Comparison of ENCODE assay signal across 21 cellular contexts in genomic region chr7:151451156-151451555, GRCh38. TPM values are rescaled to one million over a fixed set of nuclear protein-coding genes. Genes with fewer than 3 reads are reported as not detected.
DNase-seq lines count a peak whose midpoint lies in the region; ATAC-seq and TF ChIP-seq lines count a peak whose summit lies in the region.
"Had no signal": no experiment of that assay in that cellular context is flagged by ENCODE, and none has a peak within 500 bp of the region (broad histone marks: within the 10 kb centered on the region; RNA-seq: fewer than 3 reads in every experiment).

No MANE protein-coding gene starts in this region.

- DNase-seq in cardiac septum (ENCODE audit: low spot score) = peak; percentile 51
- no peak for DNase-seq in Right ventricle myocardium superior
- peak; percentile 68 for DNase-seq in coronary artery (ENCODE audit: low spot score)
- DNase-seq in neuronal stem cell (ENCODE audit: low spot score) = no peak
- DNase-seq in upper lobe of right lung = peak; percentile 48
- DNase-seq in mesenchymal stem cell = no peak
- no peak for DNase-seq in stimulated activated CD4-positive, alpha-beta T cell treated with anti-CD3 and anti-CD28 coated beads, Interleukin-12 subunit alpha, Interleukin-12 subunit beta, amount 100 ng/mL, for 4 hours
- DNase-seq: C1 segment of cervical spinal cord; CD4-positive, alpha-beta memory T cell; COR-L47; GOT3; NCI-H1048; NCI-H1417; NCI-H1694; NCI-H2029 treated with DMSO at 0.1 percent for 48 hours; NCI-H526 treated with DMSO at 0.1 percent for 48 hours; SIG-M5 had no signal

- H3K36me3 ChIP-seq in neuronal stem cell (replicated peaks in 1 of 2; ENCODE audit: control insufficient read depth in 2 of 2, insufficient read depth in 2 of 2, low read length in 2 of 2) (no peaks in the 10 kb centered on the region), upper lobe of right lung (no peaks in the 10 kb centered on the region), mesenchymal stem cell (ENCODE audit: control insufficient read depth in 1 of 2, insufficient read depth in 2 of 2, low read depth in 1 of 2, low read length in 2 of 2) (no peaks in the 10 kb centered on the region)

- intact Hi-C loops in cardiac septum (cut with DNase I) (no loop called here), Right ventricle myocardium superior (cut with DNase I) (no loop called here), upper lobe of right lung (cut with DNase I) (no loop called here)

- H3K9me3 ChIP-seq in neuronal stem cell (replicated peaks in 1 of 2; ENCODE audit: control insufficient read depth in 2 of 2, insufficient read depth in 1 of 2, low read depth in 1 of 2, low read length in 2 of 2) = no peaks in the 10 kb centered on the region
- H3K9me3 ChIP-seq in upper lobe of right lung = no peaks in the 10 kb centered on the region
- H3K9me3 ChIP-seq in mesenchymal stem cell (ENCODE audit: control insufficient read depth, low read length) = no peaks in the 10 kb centered on the region

- no peak overlapping the region for H3K14ac ChIP-seq in neuronal stem cell (ENCODE audit: low read length)
- H3K14ac ChIP-seq in mesenchymal stem cell (ENCODE audit: low read length in 2 of 2) = no peak overlapping the region

- H3K27me3 ChIP-seq in neuronal stem cell (ENCODE audit: control insufficient read depth in 3 of 3, insufficient read depth in 3 of 3, low read depth in 1 of 3, low read length in 3 of 3) = peaks cover 0 to 18% (median 8%) of the 10 kb centered on the region in 3 experiments
- H3K27me3 ChIP-seq in upper lobe of right lung = no peaks in the 10 kb centered on the region
- peaks cover 0 to 12% of the 10 kb centered on the region in 2 experiments for H3K27me3 ChIP-seq in mesenchymal stem cell (ENCODE audit: control insufficient read depth in 1 of 2, insufficient read depth in 1 of 2, low read length in 2 of 2)

- no peaks in the 10 kb centered on the region for H3K79me1 ChIP-seq in neuronal stem cell (ENCODE audit: low read depth, low read length)
- no peaks in the 10 kb centered on the region for H3K79me1 ChIP-seq in mesenchymal stem cell (replicated peaks; ENCODE audit: low read length, poor library complexity, severe bottlenecking)

- H3K4me1 ChIP-seq in neuronal stem cell (ENCODE audit: control insufficient read depth in 2 of 2, insufficient read depth in 1 of 2, low read depth in 1 of 2, low read length in 2 of 2) (peaks cover 0 to 6% of the 10 kb centered on the region in 2 donors), upper lobe of right lung (peaks cover 5% of the 10 kb centered on the region), mesenchymal stem cell (ENCODE audit: control insufficient read depth, insufficient read depth, low read depth, low read length) (peaks cover 22% of the 10 kb centered on the region)

- H3K4ac ChIP-seq in neuronal stem cell (ENCODE audit: low read length) = no peak overlapping the region
- H3K4ac ChIP-seq in mesenchymal stem cell (ENCODE audit: low read depth in 1 of 2, low read length in 2 of 2) = no peak overlapping the region

- no peak overlapping the region for H2BK5ac ChIP-seq in neuronal stem cell (ENCODE audit: low read length)
- no peak overlapping the region for H2BK5ac ChIP-seq in mesenchymal stem cell (ENCODE audit: low read depth, low read length, poor library complexity, severe bottlenecking)

- H2BK15ac ChIP-seq in neuronal stem cell (ENCODE audit: low read length) (peak overlapping the region; percentile 89), mesenchymal stem cell (ENCODE audit: low read depth, poor library complexity, severe bottlenecking) (no peak overlapping the region)

- no peak overlapping the region for H2AFZ ChIP-seq in neuronal stem cell (ENCODE audit: low read length)
- H2AFZ ChIP-seq in mesenchymal stem cell (ENCODE audit: low read depth, low read length) = no peak overlapping the region

- H3K18ac ChIP-seq in neuronal stem cell (ENCODE audit: low read length) (no peak overlapping the region), mesenchymal stem cell (ENCODE audit: low read depth in 1 of 2, low read length in 2 of 2) (no peak overlapping the region)

- WGBS in neuronal stem cell (ENCODE audit: extremely low coverage in 2 of 2, insufficient read length in 2 of 2, insufficient replicate concordance in 1 of 2), 2 donors = no CpG with 5 or more reads among the region's 5 CpGs
- 93% methylated on average over 5 of the region's 5 CpGs for WGBS in mesenchymal stem cell

- TF ChIP-seq CTCF in coronary artery (IDR thresholded peaks at IDR 0.05) (no peak), upper lobe of right lung (IDR thresholded peaks at IDR 0.05) (no peak)

- no peak overlapping the region for H3K4me3 ChIP-seq in coronary artery
- no peak overlapping the region for H3K4me3 ChIP-seq in neuronal stem cell (ENCODE audit: low read length in 2 of 2)
- H3K4me3 ChIP-seq in upper lobe of right lung = no peak overlapping the region
- no peak overlapping the region for H3K4me3 ChIP-seq in mesenchymal stem cell (ENCODE audit: insufficient read depth in 1 of 2, low read depth in 1 of 2, low read length in 2 of 2)
- H3K4me3 ChIP-seq: SK-N-MC had no signal

- ATAC-seq in Right ventricle myocardium superior (ENCODE audit: poor library complexity) (no peak), upper lobe of right lung (no peak)
- ATAC-seq: HCT116 had no signal

- no peak overlapping the region for H2BK120ac ChIP-seq in neuronal stem cell (ENCODE audit: low read depth, low read length)
- H2BK120ac ChIP-seq in mesenchymal stem cell (ENCODE audit: low read depth, low read length) = no peak overlapping the region

- H3K4me2 ChIP-seq in neuronal stem cell (ENCODE audit: insufficient read depth, low read length, poor library complexity, severe bottlenecking) (no peak overlapping the region), mesenchymal stem cell (ENCODE audit: low read length, poor library complexity, severe bottlenecking) (no peak overlapping the region)

- no peak overlapping the region for H2BK12ac ChIP-seq in neuronal stem cell (ENCODE audit: low read length)
- H2BK12ac ChIP-seq in mesenchymal stem cell (ENCODE audit: low read length in 2 of 2) = no peak overlapping the region

- H3K9ac ChIP-seq in neuronal stem cell (ENCODE audit: low read depth, low read length, poor library complexity) (no peak overlapping the region), mesenchymal stem cell (ENCODE audit: low read length) (no peak overlapping the region)

- H3K23ac ChIP-seq in neuronal stem cell (ENCODE audit: low read depth, low read length, poor library complexity) (no peak overlapping the region), mesenchymal stem cell (ENCODE audit: low read length in 2 of 2) (no peak overlapping the region)

- H2AK5ac ChIP-seq in neuronal stem cell (ENCODE audit: low read depth, low read length) (no peak overlapping the region), mesenchymal stem cell (ENCODE audit: low read length, severe bottlenecking) (no peak overlapping the region)

- H4K91ac ChIP-seq in neuronal stem cell (ENCODE audit: low read depth, low read length, poor library complexity) = no peak overlapping the region
- H4K91ac ChIP-seq in mesenchymal stem cell (ENCODE audit: low read length) = no peak overlapping the region

- no peak overlapping the region for H4K8ac ChIP-seq in neuronal stem cell (ENCODE audit: low read depth, low read length)
- no peak overlapping the region for H4K8ac ChIP-seq in mesenchymal stem cell (ENCODE audit: low read length)

- H3K27ac ChIP-seq in coronary artery (no peak overlapping the region), neuronal stem cell (replicated peaks; ENCODE audit: low read length) (no peak overlapping the region), upper lobe of right lung (no peak overlapping the region), mesenchymal stem cell (ENCODE audit: low read length, poor library complexity, severe bottlenecking) (no peak overlapping the region)
- H3K27ac ChIP-seq: SK-N-MC had no signal

RNA-seq across cellular contexts. Expression of gene CRYGN, which starts 11.2 kb away (rescaled TPM):
- total RNA-seq in cardiac septum = not detected
- 0.43 TPM for total RNA-seq in Right ventricle myocardium superior
- 0.24 TPM for polyA plus RNA-seq in neuronal stem cell (2013, experiment 1 of 2)
- 0.26 TPM for polyA plus RNA-seq in neuronal stem cell (2013, experiment 2 of 2)
- not detected for total RNA-seq in upper lobe of right lung
- not detected for polyA plus RNA-seq in mesenchymal stem cell (2013, experiment 1 of 2)
- polyA plus RNA-seq in mesenchymal stem cell (2013, experiment 2 of 2) = not detected
- total RNA-seq: CD4-positive, alpha-beta memory T cell had no signal
- polyA plus RNA-seq: IgD-negative memory B cell had no signal

RNA-seq across cellular contexts. Expression of gene WDR86, which starts 41.3 kb away (rescaled TPM):
- total RNA-seq in cardiac septum (not detected), Right ventricle myocardium superior (0.48 TPM), upper lobe of right lung (1.3 TPM)
- polyA plus RNA-seq in neuronal stem cell (2013, experiment 1 of 2) = 20.7 TPM
- polyA plus RNA-seq in neuronal stem cell (2013, experiment 2 of 2) = 20.8 TPM
- 0.04 TPM for polyA plus RNA-seq in mesenchymal stem cell (2013, experiment 1 of 2)
- 0.05 TPM for polyA plus RNA-seq in mesenchymal stem cell (2013, experiment 2 of 2)
- total RNA-seq: NCI-H460 had no signal

Comparison
In these comparisons a context has a peak if more than half of its experiments do, and no peak if none do; other contexts are left out.
1. DNase-seq: peak in cardiac septum (single experiment), coronary artery (single experiment) and upper lobe of right lung (single experiment); none in Right ventricle myocardium superior (single experiment), neuronal stem cell (single experiment), mesenchymal stem cell (single experiment) and stimulated activated CD4-positive, alpha-beta T cell treated with anti-CD3 and anti-CD28 coated beads, Interleukin-12 subunit alpha, Interleukin-12 subunit beta, amount 100 ng/mL, for 4 hours (single experiment).